12 cellular contexts compared by ENCODE assay signal in the genomic region with DNA sequence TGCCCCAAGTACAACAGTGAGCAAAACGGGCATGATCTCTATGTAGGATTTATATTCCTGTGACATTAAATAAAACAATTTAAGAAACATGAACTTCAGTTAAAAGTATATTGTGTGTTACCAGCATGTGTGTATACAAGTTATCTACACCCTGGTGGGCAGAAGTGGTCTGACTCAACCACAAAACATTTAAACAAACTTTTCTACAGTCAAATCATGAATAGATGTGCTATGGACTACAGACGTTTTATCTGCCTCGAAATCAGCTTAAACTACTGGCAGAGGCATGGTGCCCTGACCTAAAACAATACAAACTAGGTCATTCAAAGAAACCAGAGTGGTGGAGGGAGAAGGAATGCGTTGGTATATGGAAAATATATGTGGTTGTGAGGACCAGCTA. TPM values are rescaled to one million over a fixed set of nuclear protein-coding genes. Genes with fewer than 3 reads are reported as not detected.
A peak's percentile ranks its signal among the peaks of the same experiment; 100 is the strongest.
DNase-seq lines count a peak whose midpoint lies in the region; TF ChIP-seq lines count a peak whose summit lies in the region.
"Had no signal": no experiment of that assay in that cellular context is flagged by ENCODE, and none has a peak within 500 bp of the region (broad histone marks: within the 10 kb centered on the region; RNA-seq: fewer than 3 reads in every experiment).

No MANE protein-coding gene starts in this region.

- H2AK5ac ChIP-seq in trophoblast cell (ENCODE audit: low read length) = no peak overlapping the region

- no peak overlapping the region for H3K18ac ChIP-seq in trophoblast cell (ENCODE audit: low read length)

- peak overlapping the region; percentile 2 for H3K4me2 ChIP-seq in trophoblast cell (ENCODE audit: low read length)

- DNase-seq in activated CD4-positive, alpha-beta T cell treated with anti-CD3 and anti-CD28 coated beads, Interleukin-2, amount 10 ng/mL, durations not matched to agents 7 days and 5 days = no peak
- no peak for DNase-seq in activated CD4-positive, alpha-beta T cell treated with anti-CD3 and anti-CD28 coated beads, Interleukin-2, amount 50 U/mL, for 48 hours
- DNase-seq in MG63 (peak; percentile 41), cardiac fibroblast (ENCODE audit: low read depth in 2 of 2) (peak; percentile 65 to 69), trophoblast cell (peak; percentile 30 to 75), cortex of kidney (lab: John Stamatoyannopoulos, UW) (no peak), mucosa of gallbladder (ENCODE audit: low spot score) (no peak)
- no peak for DNase-seq in activated effector memory CD4-positive, alpha-beta T cell treated with Interleukin-2 at 50 U/mL for 16 hours
- DNase-seq: activated CD4-positive, CD25-positive, alpha-beta regulatory T cell; aorta; KBM-7; nucleus accumbens had no signal

- no peaks in the 10 kb centered on the region for H3K9me3 Mint-ChIP-seq in activated CD4-positive, alpha-beta T cell treated with anti-CD3 and anti-CD28 coated beads, Interleukin-2, amount 10 ng/mL, durations not matched to agents 7 days and 5 days

- POLR2A ChIA-PET in activated CD4-positive, alpha-beta T cell treated with anti-CD3 and anti-CD28 coated beads, Interleukin-2, amount 10 ng/mL, durations not matched to agents 7 days and 5 days (lab: Charles Lee) = no interaction called here

- H4K12ac ChIP-seq in trophoblast cell (ENCODE audit: low read depth, low read length) = no peak overlapping the region

- peak overlapping the region; percentile 33 for H3K27ac ChIP-seq in trophoblast cell (ENCODE audit: low read depth, low read length)

- H3K27me3 ChIP-seq in MG63 = no peaks in the 10 kb centered on the region
- no peaks in the 10 kb centered on the region for H3K27me3 ChIP-seq in trophoblast cell (ENCODE audit: insufficient read depth, low read length)

- H3K27ac Mint-ChIP-seq in activated CD4-positive, alpha-beta T cell treated with anti-CD3 and anti-CD28 coated beads, Interleukin-2, amount 10 ng/mL, durations not matched to agents 7 days and 5 days = peak overlapping the region; percentile 70

- no peak overlapping the region for H3K9ac ChIP-seq in trophoblast cell (ENCODE audit: low read length)

- H3K79me2 ChIP-seq in trophoblast cell (ENCODE audit: control insufficient read depth, insufficient read depth, low read length, poor library complexity) = peaks cover 6% of the 10 kb centered on the region

- H4K91ac ChIP-seq in trophoblast cell (ENCODE audit: low read depth, low read length) = no peak overlapping the region

- H3K4me3 Mint-ChIP-seq in activated CD4-positive, alpha-beta T cell treated with anti-CD3 and anti-CD28 coated beads, Interleukin-2, amount 10 ng/mL, durations not matched to agents 7 days and 5 days = no peak overlapping the region

- CTCF ChIA-PET in activated CD4-positive, alpha-beta T cell treated with anti-CD3 and anti-CD28 coated beads, Interleukin-2, amount 10 ng/mL, durations not matched to agents 7 days and 5 days (lab: Charles Lee) = interaction anchor here (0.6 to 1.3 kb wide), 4 partner anchors 11 to 404 kb away, joined by 3 to 5 read pairs (median 3); no protein-coding TSS in a partner anchor

- H3K23ac ChIP-seq in trophoblast cell (ENCODE audit: low read length) = no peak overlapping the region

- no peak overlapping the region for H2BK5ac ChIP-seq in trophoblast cell (ENCODE audit: low read depth, low read length, poor library complexity)

- H3K36me3 ChIP-seq in MG63 = no peaks in the 10 kb centered on the region
- no peaks in the 10 kb centered on the region for H3K36me3 ChIP-seq in trophoblast cell (ENCODE audit: control insufficient read depth in 1 of 2, insufficient read depth in 2 of 2, low read length in 2 of 2)

- 100% methylated on average over 1 of the region's 4 CpGs for WGBS in trophoblast cell (ENCODE audit: extremely low coverage, insufficient coverage, insufficient read length)

- no peaks in the 10 kb centered on the region for H3K36me3 Mint-ChIP-seq in activated CD4-positive, alpha-beta T cell treated with anti-CD3 and anti-CD28 coated beads, Interleukin-2, amount 10 ng/mL, durations not matched to agents 7 days and 5 days (ENCODE audit: low read depth)

- H3K27me3 Mint-ChIP-seq in activated CD4-positive, alpha-beta T cell treated with anti-CD3 and anti-CD28 coated beads, Interleukin-2, amount 10 ng/mL, durations not matched to agents 7 days and 5 days = no peaks in the 10 kb centered on the region

- H3K14ac ChIP-seq in trophoblast cell (ENCODE audit: low read length) = no peak overlapping the region

- H3K4me3 ChIP-seq in MG63 (no peak overlapping the region), cardiac fibroblast (replicated peaks in 1 of 2; ENCODE audit: low read depth in 2 of 2, low read length in 2 of 2) (no peak overlapping the region), trophoblast cell (ENCODE audit: low read depth, low read length) (no peak overlapping the region)

- no peak overlapping the region for H2BK120ac ChIP-seq in trophoblast cell (ENCODE audit: insufficient read depth, low read length, poor library complexity)

- H3K79me1 ChIP-seq in trophoblast cell (ENCODE audit: low read length) = peaks cover 11% of the 10 kb centered on the region

- H4K8ac ChIP-seq in trophoblast cell (ENCODE audit: low read depth, low read length) = no peak overlapping the region

- no peaks in the 10 kb centered on the region for H3K9me3 ChIP-seq in MG63
- no peaks in the 10 kb centered on the region for H3K9me3 ChIP-seq in trophoblast cell (ENCODE audit: insufficient read depth, low read depth, low read length)

- H3K4ac ChIP-seq in trophoblast cell (ENCODE audit: low read depth, low read length) = no peak overlapping the region

- peak; percentile 4 for TF ChIP-seq CTCF in cardiac fibroblast (IDR thresholded peaks at IDR 0.05; ENCODE audit: low read depth, low read length)

- H2AFZ ChIP-seq in trophoblast cell (ENCODE audit: insufficient read depth, low read length, poor library complexity) = no peak overlapping the region

- peaks cover 40% of the 10 kb centered on the region for H3K4me1 Mint-ChIP-seq in activated CD4-positive, alpha-beta T cell treated with anti-CD3 and anti-CD28 coated beads, Interleukin-2, amount 10 ng/mL, durations not matched to agents 7 days and 5 days

- peaks cover 0 to 5% of the 10 kb centered on the region in 2 experiments for H3K4me1 ChIP-seq in trophoblast cell (ENCODE audit: control insufficient read depth in 1 of 2, insufficient read depth in 2 of 2, low read length in 2 of 2)

- H2BK12ac ChIP-seq in trophoblast cell (ENCODE audit: low read length) = no peak overlapping the region

RNA-seq across cellular contexts. Expression of a gene that starts 3.6 kb away (rescaled TPM):
- total RNA-seq in activated CD4-positive, alpha-beta T cell treated with anti-CD3 and anti-CD28 coated beads, Interleukin-2, amount 10 ng/mL, durations not matched to agents 7 days and 5 days = 1 to 10 TPM; 4.4 to 5.0 TPM
- total RNA-seq in MG63 (2014; rRNA removed; shearing (Covaris generic); ENCODE audit: low replicate concordance) = 2.3 and 6.6 TPM in 2 replicates
- 16.3 and 18.0 TPM in 2 replicates for polyA plus RNA-seq in trophoblast cell (2013)
- 11.1 TPM for total RNA-seq in mucosa of gallbladder

RNA-seq across cellular contexts. Expression of a gene that starts 3.8 kb away (rescaled TPM):
- total RNA-seq in activated CD4-positive, alpha-beta T cell treated with anti-CD3 and anti-CD28 coated beads, Interleukin-2, amount 10 ng/mL, durations not matched to agents 7 days and 5 days = 10 to 100 TPM; 20.7 to 23.6 TPM
- total RNA-seq in MG63 (2014; rRNA removed; shearing (Covaris generic); ENCODE audit: low replicate concordance) = 0.96 and 6.7 TPM in 2 replicates
- polyA plus RNA-seq in trophoblast cell (2013) = 9.0 and 9.4 TPM in 2 replicates
- total RNA-seq in mucosa of gallbladder = 6.4 TPM

RNA-seq across cellular contexts. Expression of a gene that starts 33.1 kb away (rescaled TPM):
- total RNA-seq in activated CD4-positive, alpha-beta T cell treated with anti-CD3 and anti-CD28 coated beads, Interleukin-2, amount 10 ng/mL, durations not matched to agents 7 days and 5 days = 10 to 100 TPM; 30.2 to 31.4 TPM
- total RNA-seq in MG63 (2014; rRNA removed; shearing (Covaris generic); ENCODE audit: low replicate concordance) = 8.3 and 10.9 TPM in 2 replicates
- 65.4 and 67.3 TPM in 2 replicates for polyA plus RNA-seq in trophoblast cell (2013)
- 58.1 TPM for total RNA-seq in mucosa of gallbladder

Comparison
In these comparisons a context has a peak if more than half of its experiments do, and no peak if none do; other contexts are left out.
1. DNase-seq: peak in MG63 (single experiment), cardiac fibroblast (2 of 2) and trophoblast cell (2 of 2); none in activated CD4-positive, alpha-beta T cell treated with anti-CD3 and anti-CD28 coated beads, Interleukin-2, amount 10 ng/mL, durations not matched to agents 7 days and 5 days (single experiment), activated CD4-positive, alpha-beta T cell treated with anti-CD3 and anti-CD28 coated beads, Interleukin-2, amount 50 U/mL, for 48 hours (0 of 2), cortex of kidney (single experiment), mucosa of gallbladder (single experiment) and activated effector memory CD4-positive, alpha-beta T cell treated with Interleukin-2 at 50 U/mL for 16 hours (single experiment).